ENCODE assay signal across 1 cellular context in the genomic region with DNA sequence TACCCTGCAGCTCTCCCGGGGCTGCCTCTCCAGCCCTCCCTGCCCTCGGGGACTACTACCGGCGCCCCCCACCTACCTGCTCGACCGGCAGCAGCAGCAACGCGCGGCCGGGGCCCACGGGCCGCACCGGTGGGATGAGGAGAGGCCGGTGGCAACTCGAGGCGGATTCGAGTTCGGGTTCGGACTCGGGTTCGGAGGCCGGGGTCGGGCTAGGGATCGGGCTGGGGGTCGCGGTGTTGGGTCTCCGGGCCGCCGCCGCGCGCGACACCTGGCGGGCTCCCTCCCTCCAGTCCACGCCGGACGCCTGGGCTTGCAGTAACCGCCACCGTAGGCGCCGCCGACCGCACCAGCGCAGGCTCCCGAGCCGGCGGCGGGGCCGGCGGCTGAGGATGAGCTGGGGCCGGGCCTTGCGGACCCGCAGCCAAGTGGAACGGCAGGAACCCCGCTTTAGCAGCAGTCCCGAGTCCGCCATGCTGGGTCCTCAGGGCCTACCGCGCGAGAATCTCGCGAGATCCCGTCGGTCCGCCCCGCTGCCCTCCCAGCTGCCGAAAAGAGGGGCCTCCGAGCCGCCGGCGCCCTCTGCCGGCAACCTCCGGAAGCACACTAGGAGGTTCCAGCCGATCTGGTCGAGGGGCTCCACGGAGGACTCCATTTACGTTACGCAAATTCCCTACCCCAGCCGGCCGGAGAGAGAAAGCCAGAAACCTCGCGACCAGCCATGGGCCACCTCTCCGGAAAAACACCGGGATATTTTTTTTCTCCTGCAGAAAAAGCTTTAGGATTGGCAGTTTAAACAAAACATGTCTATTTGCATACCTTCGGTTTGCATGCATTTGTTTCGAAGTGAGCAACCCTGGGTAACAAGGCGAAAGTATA.
TF ChIP-seq lines count a peak whose summit lies in the region.

A gene (minus strand): TSS at position 483 of the 876 bp plus-strand sequence. CDS start 11 bp downstream, at position 472.

TF ChIP-seq in SK-N-SH treated with all-trans-retinoic acid at 6 μM for 48 hours, 23 proteins besides CTCF, POLR2A, EP300 and RAD21 (continued from another document):
- no peak for TF ChIP-seq RARB (CRISPR knock-in tag; IDR thresholded peaks at IDR 0.05)
